17 cellular contexts compared by ENCODE assay signal in genomic region chr13:40047322-40047771, GRCh38.
DNase-seq lines count a peak whose midpoint lies in the region; ATAC-seq and TF ChIP-seq lines count a peak whose summit lies in the region.
"Had no signal": no experiment of that assay in that cellular context is flagged by ENCODE, and none has a peak within 500 bp of the region (broad histone marks: within the 10 kb centered on the region; RNA-seq: fewer than 3 reads in every experiment).

No MANE protein-coding gene starts in this region.

- peaks cover 10% of the 10 kb centered on the region for H3K27me3 Mint-ChIP-seq in activated naive CD8-positive, alpha-beta T cell treated with anti-CD3 and anti-CD28 coated beads for 36 hours

- intact Hi-C loops in sciatic nerve (cut with DNase I): no loop called here

- TF ChIP-seq CTCF in GM10266 (IDR thresholded peaks at IDR 0.05; ENCODE audit: control insufficient read depth, insufficient read depth, low read depth, missing control alignments): no peak

- no peaks in the 10 kb centered on the region for H3K36me3 Mint-ChIP-seq in activated naive CD8-positive, alpha-beta T cell treated with anti-CD3 and anti-CD28 coated beads for 36 hours
- H3K36me3 Mint-ChIP-seq: type B pancreatic cell had no signal

- no peak overlapping the region for H3K27ac Mint-ChIP-seq in activated naive CD8-positive, alpha-beta T cell treated with anti-CD3 and anti-CD28 coated beads for 36 hours
- H3K27ac Mint-ChIP-seq: type B pancreatic cell had no signal

- H3K9me3 Mint-ChIP-seq in activated naive CD8-positive, alpha-beta T cell treated with anti-CD3 and anti-CD28 coated beads for 36 hours: no peaks in the 10 kb centered on the region
- H3K9me3 Mint-ChIP-seq: type B pancreatic cell had no signal

- DNase-seq in GM10266 (ENCODE audit: extremely low spot score): peak; percentile 32
- DNase-seq in NAMALWA (ENCODE audit: low spot score): no peak
- no peak for DNase-seq in dedifferentiated amniotic fluid mesenchymal stem cell (ENCODE audit: extremely low spot score)
- no peak for DNase-seq in activated naive CD8-positive, alpha-beta T cell treated with anti-CD3 and anti-CD28 coated beads for 36 hours
- no peak for DNase-seq in sciatic nerve (ENCODE audit: low spot score)
- DNase-seq: activated T-cell treated with anti-CD3 and anti-CD28 coated beads, Interleukin-2, amount 50 U/mL, for 48 hours; aorta; dorsolateral prefrontal cortex; Karpas-422; midbrain; pancreas had no signal

- peaks cover 5% of the 10 kb centered on the region for H3K4me1 Mint-ChIP-seq in activated naive CD8-positive, alpha-beta T cell treated with anti-CD3 and anti-CD28 coated beads for 36 hours

- H3K4me3 Mint-ChIP-seq in activated naive CD8-positive, alpha-beta T cell treated with anti-CD3 and anti-CD28 coated beads for 36 hours: no peak overlapping the region
- H3K4me3 Mint-ChIP-seq: type B pancreatic cell had no signal

- ATAC-seq in GM19025 (IDR thresholded peaks at IDR 0.05; ENCODE audit: low read depth, unreplicated experiment): peak; percentile 90
- peak; percentile 72 for ATAC-seq in GM21723 (IDR thresholded peaks at IDR 0.05; ENCODE audit: unreplicated experiment)
- ATAC-seq in HG03139 (IDR thresholded peaks at IDR 0.05; ENCODE audit: unreplicated experiment): peak; percentile 73
- no peak for ATAC-seq in sciatic nerve
- ATAC-seq: activated CD4-positive, CD25-positive, alpha-beta regulatory T cell treated with anti-CD3 and anti-CD28 coated beads, Interleukin-2, amount 50 U/mL, for 24 hours; pancreas; SK-N-SH treated with all-trans-retinoic acid at 6 μM for 48 hours had no signal
